15 cellular contexts compared by ENCODE assay signal in the genomic region with DNA sequence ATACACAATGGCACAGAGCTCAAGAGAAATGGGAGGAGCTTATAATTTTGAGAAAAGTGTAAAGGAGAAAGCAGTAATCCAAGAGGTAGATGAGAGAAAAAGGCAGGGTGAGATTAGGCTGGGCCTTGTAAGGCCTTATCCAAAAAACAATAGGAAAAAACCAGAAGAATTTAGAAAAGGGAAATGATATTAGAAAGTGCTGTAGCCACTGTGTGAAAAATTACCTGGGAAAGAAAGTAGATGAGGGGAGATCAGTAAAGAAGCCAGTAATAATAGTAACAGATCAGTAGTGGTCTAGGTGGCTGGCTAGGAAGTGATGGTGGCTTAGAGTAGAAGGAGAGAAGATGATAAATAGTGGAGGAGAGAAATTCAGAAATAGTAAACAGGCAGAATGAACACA.
DNase-seq lines count a peak whose midpoint lies in the region; ATAC-seq and TF ChIP-seq lines count a peak whose summit lies in the region.
"Had no signal": no experiment of that assay in that cellular context is flagged by ENCODE, and none has a peak within 500 bp of the region (broad histone marks: within the 10 kb centered on the region; RNA-seq: fewer than 3 reads in every experiment).

No MANE protein-coding gene starts in this region.

- intact Hi-C loops in Right ventricle myocardium superior (cut with DNase I), result no loop called here

- CTCF ChIA-PET in CD8-positive, alpha-beta memory T cell (lab: Charles Lee), result no interaction called here

- H3K4me3 Mint-ChIP-seq in CD4-positive, CD25-positive, alpha-beta regulatory T cell, result no peak overlapping the region
- no peak overlapping the region for H3K4me3 Mint-ChIP-seq in CD8-positive, alpha-beta memory T cell
- H3K4me3 Mint-ChIP-seq in activated naive CD8-positive, alpha-beta T cell treated with anti-CD3 and anti-CD28 coated beads, Interleukin-2, amount 10 ng/mL, durations not matched to agents 7 days and 5 days, result no peak overlapping the region
- no peak overlapping the region for H3K4me3 Mint-ChIP-seq in mesothelial cell of epicardium
- H3K4me3 Mint-ChIP-seq: B cell had no signal

- H3K4me1 ChIP-seq in CD4-positive, CD25-positive, alpha-beta regulatory T cell (ENCODE audit: control insufficient read depth, insufficient read depth, low read length, poor library complexity, severe bottlenecking), result no peaks in the 10 kb centered on the region
- no peaks in the 10 kb centered on the region for H3K4me1 ChIP-seq in CD8-positive, alpha-beta memory T cell (ENCODE audit: insufficient read depth, low read length)
- H3K4me1 ChIP-seq: prostate gland had no signal

- TF ChIP-seq CTCF in mesothelial cell of epicardium (IDR thresholded peaks at IDR 0.05; ENCODE audit: unreplicated experiment), result no peak

- H3K4me1 Mint-ChIP-seq in CD4-positive, CD25-positive, alpha-beta regulatory T cell, result peaks cover 0 to 14% (median 5%) of the 10 kb centered on the region in 4 donors
- peaks cover 3 to 9% (median 4%) of the 10 kb centered on the region in 3 donors for H3K4me1 Mint-ChIP-seq in CD8-positive, alpha-beta memory T cell
- no peaks in the 10 kb centered on the region for H3K4me1 Mint-ChIP-seq in activated naive CD8-positive, alpha-beta T cell treated with anti-CD3 and anti-CD28 coated beads, Interleukin-2, amount 10 ng/mL, durations not matched to agents 7 days and 5 days
- peaks cover 5% of the 10 kb centered on the region for H3K4me1 Mint-ChIP-seq in mesothelial cell of epicardium

- POLR2A ChIA-PET in CD8-positive, alpha-beta memory T cell (lab: Charles Lee), result no interaction called here
- POLR2A ChIA-PET in activated naive CD8-positive, alpha-beta T cell treated with anti-CD3 and anti-CD28 coated beads, Interleukin-2, amount 10 ng/mL, durations not matched to agents 7 days and 5 days (lab: Charles Lee), result no interaction called here

- H3K36me3 Mint-ChIP-seq in CD4-positive, CD25-positive, alpha-beta regulatory T cell, result peaks cover 34% of the 10 kb centered on the region
- peaks cover 0 to 79% (median 18%) of the 10 kb centered on the region in 3 donors for H3K36me3 Mint-ChIP-seq in CD8-positive, alpha-beta memory T cell
- peaks cover 24% of the 10 kb centered on the region for H3K36me3 Mint-ChIP-seq in activated naive CD8-positive, alpha-beta T cell treated with anti-CD3 and anti-CD28 coated beads, Interleukin-2, amount 10 ng/mL, durations not matched to agents 7 days and 5 days
- H3K36me3 Mint-ChIP-seq in mesothelial cell of epicardium, result peaks cover 47% of the 10 kb centered on the region

- H3K27me3 Mint-ChIP-seq in CD4-positive, CD25-positive, alpha-beta regulatory T cell, result no peaks in the 10 kb centered on the region
- no peaks in the 10 kb centered on the region for H3K27me3 Mint-ChIP-seq in CD8-positive, alpha-beta memory T cell
- no peaks in the 10 kb centered on the region for H3K27me3 Mint-ChIP-seq in activated naive CD8-positive, alpha-beta T cell treated with anti-CD3 and anti-CD28 coated beads, Interleukin-2, amount 10 ng/mL, durations not matched to agents 7 days and 5 days
- no peaks in the 10 kb centered on the region for H3K27me3 Mint-ChIP-seq in mesothelial cell of epicardium (ENCODE audit: low read depth)
- H3K27me3 Mint-ChIP-seq: B cell had no signal

- no peak for ATAC-seq in CD4-positive, CD25-positive, alpha-beta regulatory T cell (ENCODE audit: low read depth in 2 of 2)
- no peak for ATAC-seq in activated naive CD8-positive, alpha-beta T cell treated with anti-CD3 and anti-CD28 coated beads, Interleukin-2, amount 10 ng/mL, durations not matched to agents 7 days and 5 days (ENCODE audit: low read depth)
- ATAC-seq in Right ventricle myocardium superior (ENCODE audit: poor library complexity), result no peak
- ATAC-seq in left lobe of liver, result no peak

- H3K27ac Mint-ChIP-seq in CD4-positive, CD25-positive, alpha-beta regulatory T cell, result peak overlapping the region in 2 of 3 donors; percentile 5 to 93
- peak overlapping the region in 7 of 8 donors; percentile 4 to 94 (median 67) for H3K27ac Mint-ChIP-seq in CD8-positive, alpha-beta memory T cell
- peak overlapping the region; percentile 28 for H3K27ac Mint-ChIP-seq in activated naive CD8-positive, alpha-beta T cell treated with anti-CD3 and anti-CD28 coated beads, Interleukin-2, amount 10 ng/mL, durations not matched to agents 7 days and 5 days
- H3K27ac Mint-ChIP-seq in mesothelial cell of epicardium, result peak overlapping the region; percentile 58
- H3K27ac Mint-ChIP-seq: B cell had no signal

- no peak overlapping the region for H3K4me3 ChIP-seq in CD4-positive, CD25-positive, alpha-beta regulatory T cell (ENCODE audit: low read depth, low read length)
- no peak overlapping the region for H3K4me3 ChIP-seq in CD8-positive, alpha-beta memory T cell (ENCODE audit: low read length)
- H3K4me3 ChIP-seq: prostate gland, spleen had no signal

- H3K9me3 ChIP-seq in CD4-positive, CD25-positive, alpha-beta regulatory T cell (ENCODE audit: control insufficient read depth in 2 of 2, low read length in 2 of 2), result no peaks in the 10 kb centered on the region
- no peaks in the 10 kb centered on the region for H3K9me3 ChIP-seq in CD8-positive, alpha-beta memory T cell (ENCODE audit: low read length)
- H3K9me3 ChIP-seq: prostate gland, spleen had no signal

- DNase-seq in CD4-positive, CD25-positive, alpha-beta regulatory T cell, result no peak
- DNase-seq in CD8-positive, alpha-beta memory T cell, result no peak
- DNase-seq in activated naive CD8-positive, alpha-beta T cell treated with anti-CD3 and anti-CD28 coated beads, Interleukin-2, amount 10 ng/mL, durations not matched to agents 7 days and 5 days, result no peak
- no peak for DNase-seq in mesothelial cell of epicardium (ENCODE audit: low spot score in 2 of 2, unreplicated experiment in 2 of 2)
- no peak for DNase-seq in Right ventricle myocardium superior
- no peak for DNase-seq in left lobe of liver (ENCODE audit: low spot score)
- no peak for DNase-seq in NCI-H1105 (lab: John Stamatoyannopoulos, UW)
- DNase-seq: activated CD4-positive, alpha-beta T cell treated with anti-CD3 and anti-CD28 coated beads for 1 hour; erythroblast; NCI-H2029; NCI-H524; spleen; T-helper 9 cell had no signal

- H3K27ac ChIP-seq in CD4-positive, CD25-positive, alpha-beta regulatory T cell (ENCODE audit: insufficient read depth, low read length, poor library complexity, severe bottlenecking), result no peak overlapping the region
- no peak overlapping the region for H3K27ac ChIP-seq in CD8-positive, alpha-beta memory T cell (ENCODE audit: low read depth, low read length)
- H3K27ac ChIP-seq: prostate gland had no signal

- H3K9me3 Mint-ChIP-seq in CD4-positive, CD25-positive, alpha-beta regulatory T cell, result no peaks in the 10 kb centered on the region
- H3K9me3 Mint-ChIP-seq in CD8-positive, alpha-beta memory T cell, result no peaks in the 10 kb centered on the region
- no peaks in the 10 kb centered on the region for H3K9me3 Mint-ChIP-seq in activated naive CD8-positive, alpha-beta T cell treated with anti-CD3 and anti-CD28 coated beads, Interleukin-2, amount 10 ng/mL, durations not matched to agents 7 days and 5 days
- H3K9me3 Mint-ChIP-seq in mesothelial cell of epicardium, result no peaks in the 10 kb centered on the region

- peaks cover 60% of the 10 kb centered on the region for H3K36me3 ChIP-seq in CD4-positive, CD25-positive, alpha-beta regulatory T cell (ENCODE audit: control insufficient read depth, insufficient read depth, low read length)
- peaks cover 32% of the 10 kb centered on the region for H3K36me3 ChIP-seq in CD8-positive, alpha-beta memory T cell (ENCODE audit: insufficient read depth, low read length)
- H3K36me3 ChIP-seq: prostate gland had no signal

- H3K27me3 ChIP-seq in CD4-positive, CD25-positive, alpha-beta regulatory T cell (ENCODE audit: control insufficient read depth, insufficient read depth, low read length), result no peaks in the 10 kb centered on the region
- H3K27me3 ChIP-seq in CD8-positive, alpha-beta memory T cell (ENCODE audit: insufficient read depth, low read length, poor library complexity, severe bottlenecking), result no peaks in the 10 kb centered on the region
- H3K27me3 ChIP-seq: spleen had no signal
